ENCODE assay signal across 32 cellular contexts in the genomic region with DNA sequence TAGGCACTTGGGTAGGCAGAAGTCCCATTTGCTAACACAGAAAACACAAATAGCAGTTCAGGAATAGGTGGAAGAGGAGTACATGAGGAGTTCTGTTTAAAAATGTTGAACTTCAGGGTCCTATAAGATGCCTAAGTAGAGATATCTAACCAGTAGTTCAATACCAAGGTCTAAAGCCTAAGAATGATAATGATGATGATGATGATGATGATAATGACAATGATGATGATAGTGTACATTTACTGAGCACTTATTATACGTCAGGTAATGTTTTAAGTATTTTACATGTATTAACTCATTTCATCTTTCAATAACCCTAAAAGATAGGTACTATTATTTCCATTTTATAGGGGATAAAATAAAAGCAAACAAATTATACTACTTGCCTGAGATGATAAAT.
"Had no signal": no experiment of that assay in that cellular context is flagged by ENCODE, and none has a peak within 500 bp of the region (broad histone marks: within the 10 kb centered on the region; RNA-seq: fewer than 3 reads in every experiment).

No MANE protein-coding gene starts in this region.

- FAIRE-seq: urothelium cell line had no signal

- H3K27ac Mint-ChIP-seq: natural killer cell treated with Interleukin-12 subunit alpha and Interleukin-12 subunit beta and Interleukin-15 and Interleukin-18, amount 100 ng/mL, for 72 hours; neural progenitor cell; progenitor cell of endocrine pancreas; stimulated activated naive B cell treated with anti-CD40 and anti-IgM and Interleukin-4, amounts not matched to agents 10 μg/mL and 1 μg/mL and 100 μg/mL, for 72 hours; stimulated activated naive CD8-positive, alpha-beta T cell treated with anti-CD3 and anti-CD28 coated beads, Interleukin-15, Interleukin-2, amounts not matched to agents 100 ng/mL and 50 ng/mL, for 24 hours had no signal

- H3K4me2 ChIP-seq: neural progenitor cell, smooth muscle cell had no signal

- H2AFZ ChIP-seq: neural progenitor cell, parathyroid adenoma had no signal

- H3K27ac ChIP-seq: neural progenitor cell, ovary, parathyroid adenoma, psoas muscle, skin epidermis, spleen, stomach, thoracic aorta, thyroid gland, tibial nerve, upper lobe of left lung, vagina had no signal

- H3K4me1 Mint-ChIP-seq: naive B cell; nephron progenitor cell; neural progenitor cell; stimulated activated naive B cell treated with anti-CD40 and anti-IgM and Interleukin-4, amounts not matched to agents 10 μg/mL and 1 μg/mL and 100 μg/mL, for 72 hours had no signal

- H3K9me3 ChIP-seq: psoas muscle, thyroid gland, upper lobe of left lung, vagina had no signal

- ATAC-seq: naive thymus-derived CD8-positive, alpha-beta T cell; natural killer cell treated with Interleukin-12 subunit alpha and Interleukin-12 subunit beta and Interleukin-15 and Interleukin-18, amount 100 ng/mL, for 72 hours; psoas muscle; right cardiac atrium; sciatic nerve; stimulated activated naive B cell treated with anti-CD40 and anti-IgM and Interleukin-4, amounts not matched to agents 10 μg/mL and 1 μg/mL and 100 μg/mL, for 72 hours had no signal

- H3K4me3 ChIP-seq: neural progenitor cell, ovary, psoas muscle, skin epidermis, smooth muscle cell, spleen, stomach, thoracic aorta, thyroid gland, tibial nerve, upper lobe of left lung, vagina had no signal

- H3K9me3 Mint-ChIP-seq: natural killer cell treated with Interleukin-12 subunit alpha and Interleukin-12 subunit beta and Interleukin-15 and Interleukin-18, amount 100 ng/mL, for 72 hours; nephron progenitor cell; neural progenitor cell had no signal

- H3K4me1 ChIP-seq: neural progenitor cell, parathyroid adenoma, psoas muscle, spleen, stomach, tibial nerve, upper lobe of left lung, vagina had no signal

- H3K27me3 ChIP-seq: neural progenitor cell, ovary, spleen, stomach, thyroid gland, tibial nerve, upper lobe of left lung, vagina had no signal

- H3K4me3 Mint-ChIP-seq: naive B cell; naive thymus-derived CD8-positive, alpha-beta T cell; natural killer cell treated with Interleukin-12 subunit alpha and Interleukin-12 subunit beta and Interleukin-15 and Interleukin-18, amount 100 ng/mL, for 72 hours; nephron progenitor cell; neural progenitor cell; stimulated activated naive B cell treated with anti-CD40 and anti-IgM and Interleukin-4, amounts not matched to agents 10 μg/mL and 1 μg/mL and 100 μg/mL, for 72 hours; stimulated activated naive CD8-positive, alpha-beta T cell treated with anti-CD3 and anti-CD28 coated beads, Interleukin-15, Interleukin-2, amounts not matched to agents 100 ng/mL and 50 ng/mL, for 24 hours had no signal

- DNase-seq: naive B cell; naive thymus-derived CD8-positive, alpha-beta T cell; nephron progenitor cell; occipital lobe; ovary; posterior cingulate gyrus; psoas muscle; right cardiac atrium; spleen; stimulated activated CD4-positive, alpha-beta T cell treated with anti-CD3 and anti-CD28 coated beads, Interleukin-12 subunit alpha, Interleukin-12 subunit beta, amount 100 ng/mL, for 4 hours; stimulated activated CD4-positive, alpha-beta T cell treated with anti-CD3 and anti-CD28 coated beads, Interleukin-1b, Interleukin-23, amount 100 ng/mL, for 48 hours; stimulated activated CD4-positive, alpha-beta T cell treated with anti-CD3 and anti-CD28 coated beads, Interleukin-4, amount 100 ng/mL, for 1 hour; stimulated activated CD4-positive, alpha-beta T cell treated with anti-CD3 and anti-CD28 coated beads, Interleukin-4, amount 100 ng/mL, for 4 hours; stimulated activated CD8-positive, alpha-beta memory T cell treated with anti-CD3 and anti-CD28 coated beads, Interleukin-4, amount 100 ng/mL, for 48 hours; stimulated activated naive B cell treated with anti-CD40 and anti-IgM and Interleukin-4, amounts not matched to agents 10 μg/mL and 1 μg/mL and 100 μg/mL, for 72 hours; stimulated activated naive CD4-positive, alpha-beta T cell treated with Interleukin-2 at 50 U/mL for 16 hours; stomach; thyroid gland; trophoblast cell; upper lobe of left lung had no signal

- H3K27me3 Mint-ChIP-seq: naive B cell; naive thymus-derived CD8-positive, alpha-beta T cell; natural killer cell treated with Interleukin-12 subunit alpha and Interleukin-12 subunit beta and Interleukin-15 and Interleukin-18, amount 100 ng/mL, for 72 hours; progenitor cell of endocrine pancreas; stimulated activated naive B cell treated with anti-CD40 and anti-IgM and Interleukin-4, amounts not matched to agents 10 μg/mL and 1 μg/mL and 100 μg/mL, for 72 hours; stimulated activated naive CD8-positive, alpha-beta T cell treated with anti-CD3 and anti-CD28 coated beads, Interleukin-15, Interleukin-2, amounts not matched to agents 100 ng/mL and 50 ng/mL, for 24 hours had no signal

- H3K79me2 ChIP-seq: parathyroid adenoma had no signal

- H3K9ac ChIP-seq: neural progenitor cell, parathyroid adenoma had no signal

- H3K36me3 ChIP-seq: neural progenitor cell, ovary had no signal
